Comparison of ENCODE assay signal across 18 cellular contexts in the genomic region with DNA sequence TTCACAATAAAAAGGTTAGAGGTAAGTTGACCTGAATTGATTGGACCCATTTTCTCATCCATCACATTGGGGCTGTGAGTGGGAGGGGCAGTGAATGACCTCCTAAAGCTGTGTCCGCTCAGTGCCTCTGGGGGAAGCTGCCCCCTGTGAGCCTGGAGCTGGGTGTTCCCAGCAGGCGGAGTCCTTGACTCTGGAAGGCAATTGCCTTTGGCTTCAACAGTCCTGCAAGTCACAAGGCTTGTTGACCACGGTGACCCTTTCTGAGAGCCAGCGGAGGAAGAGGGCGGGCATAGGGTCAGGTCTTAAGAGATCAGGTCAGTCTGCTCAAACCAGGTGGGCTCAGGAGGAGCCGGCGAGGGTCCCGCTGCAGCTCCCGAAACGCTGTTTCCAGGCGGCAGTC. TPM values are rescaled to one million over a fixed set of nuclear protein-coding genes. Genes with fewer than 3 reads are reported as not detected.
A peak's percentile ranks its signal among the peaks of the same experiment; 100 is the strongest.
DNase-seq lines count a peak whose midpoint lies in the region; ATAC-seq, FAIRE-seq and TF ChIP-seq lines count a peak whose summit lies in the region.
"Had no signal": no experiment of that assay in that cellular context is flagged by ENCODE, and none has a peak within 500 bp of the region (broad histone marks: within the 10 kb centered on the region; RNA-seq: fewer than 3 reads in every experiment).

No MANE protein-coding gene starts in this region.

- H4K20me1 ChIP-seq in K562 (replicated peaks; ENCODE audit: control insufficient read depth, insufficient read depth, low read length), result 0 out of 2 replicates have a peak, but pooled peaks cover 3% of the 10 kb centered on the region

- no peak overlapping the region for H3K27ac Mint-ChIP-seq in activated T-cell treated with anti-CD3 and anti-CD28 coated beads, Interleukin-2, amount 50 U/mL, for 24 hours
- H3K27ac Mint-ChIP-seq: CD14-positive monocyte had no signal

- H3K27me3 Mint-ChIP-seq in activated T-cell treated with anti-CD3 and anti-CD28 coated beads, Interleukin-2, amount 50 U/mL, for 24 hours, result peaks cover 68% of the 10 kb centered on the region

- no peaks in the 10 kb centered on the region for H3K9me3 Mint-ChIP-seq in activated T-cell treated with anti-CD3 and anti-CD28 coated beads, Interleukin-2, amount 50 U/mL, for 24 hours

- intact Hi-C loops in heart left ventricle (cut with DNase I) (no loop called here), Right ventricle myocardium inferior (cut with DNase I) (no loop called here), K562 (cut with micrococcal nuclease) (no loop called here)

- H3K4me3 Mint-ChIP-seq in activated T-cell treated with anti-CD3 and anti-CD28 coated beads, Interleukin-2, amount 50 U/mL, for 24 hours, result no peak overlapping the region

- TF ChIP-seq CTCF in heart left ventricle (IDR thresholded peaks at IDR 0.05), result no peak
- no peak for TF ChIP-seq CTCF in K562 (IDR thresholded peaks at IDR 0.05 in 2 of 3, conservative IDR thresholded peaks at IDR 0.05 in 1 of 3; ENCODE audit: insufficient read depth in 2 of 3, low read depth in 1 of 3, low read length in 3 of 3)
- no peak for TF ChIP-seq CTCF in retinal pigment epithelial cell (conservative IDR thresholded peaks at IDR 0.05; ENCODE audit: low read depth, low read length)

- ATAC-seq in heart left ventricle, result peak; percentile 11 to 72 (median 35)
- ATAC-seq in Right ventricle myocardium inferior, result no peak
- 0 out of 3 replicates have a peak, but pooled peaks have one; percentile 20 for ATAC-seq in K562

- no peaks in the 10 kb centered on the region for H3K36me3 Mint-ChIP-seq in activated T-cell treated with anti-CD3 and anti-CD28 coated beads, Interleukin-2, amount 50 U/mL, for 24 hours (ENCODE audit: low read depth)
- H3K36me3 Mint-ChIP-seq: CD14-positive monocyte had no signal

- FAIRE-seq in K562 (lab: Jason Lieb, UNC), result no peak
- FAIRE-seq: A549 had no signal

- no TSS peak for BruUV-seq in K562 (replicated peaks; lab: Mats Ljungman, UMichigan)

- peaks cover 3% of the 10 kb centered on the region for H3K4me1 Mint-ChIP-seq in activated T-cell treated with anti-CD3 and anti-CD28 coated beads, Interleukin-2, amount 50 U/mL, for 24 hours (ENCODE audit: low read depth)

- TF ChIP-seq RAD21 in K562 (CRISPR knock-in tag; conservative IDR thresholded peaks at IDR 0.05 in 1 of 2, IDR thresholded peaks at IDR 0.05 in 1 of 2), result no peak

- in situ Hi-C loops in K562 (cut with MboI), result no loop called here

- H3K9me1 ChIP-seq in K562 (ENCODE audit: control insufficient read depth, insufficient read depth, low read length), result no peaks in the 10 kb centered on the region

- DNase-seq in heart left ventricle (no peak), Right ventricle myocardium inferior (ENCODE audit: missing footprints) (no peak), K562 (ENCODE audit: extremely low read depth in 1 of 4, low spot score in 3 of 4) (no peak), retinal pigment epithelial cell (ENCODE audit: low read depth) (no peak), AG08396 (ENCODE audit: low spot score) (no peak), NCI-H2081 treated with DMSO at 0.1 percent for 48 hours (lab: John Stamatoyannopoulos, UW) (no peak)
- DNase-seq in activated T-cell treated with anti-CD3 and anti-CD28 coated beads, Interleukin-2, amount 50 U/mL, for 24 hours, result no peak
- DNase-seq: Calu3, DND-41, NCI-H1105 treated with DMSO at 0.1 percent for 48 hours, NCI-H2029 treated with DMSO at 0.1 percent for 48 hours, NCI-H2227 treated with DMSO at 0.1 percent for 48 hours, NCI-H526 treated with DMSO at 0.1 percent for 48 hours, SIG-M5 had no signal

- no peak overlapping the region for H3K4me3 ChIP-seq in heart left ventricle
- H3K4me3 ChIP-seq in K562, result no peak overlapping the region
- peak overlapping the region; percentile 59; the same call in 1 of the 2 replicates for H3K4me3 ChIP-seq in iPS-20b (ENCODE audit: low read length)
- peak overlapping the region; percentile 42 for H3K4me3 ChIP-seq in retinal pigment epithelial cell (ENCODE audit: low read length)

- POLR2A ChIA-PET in K562 (lab: Yijun Ruan, JAX), result no interaction called here

- no peaks in the 10 kb centered on the region for H3K79me2 ChIP-seq in K562 (ENCODE audit: control insufficient read depth, insufficient read depth, low read length)

- 51 to 60% (median 54%) methylated on average over 10 to 11 of the region's 11 CpGs for WGBS in heart left ventricle, 4 donors
- 3% methylated on average over 11 of the region's 11 CpGs for WGBS in K562 (ENCODE audit: insufficient coverage, low coverage, missing lambda C conversion rate)

- H3K4me1 ChIP-seq in heart left ventricle (peaks cover 0 to 37% (median 11%) of the 10 kb centered on the region in 12 donors), K562 (replicated peaks in 1 of 2; ENCODE audit: control insufficient read depth in 2 of 2, insufficient read depth in 2 of 2, low read length in 2 of 2) (peaks cover 3 to 17% of the 10 kb centered on the region in 2 experiments; a peak in 2 of 5 replicates), iPS-20b (ENCODE audit: insufficient read depth, low read length) (peaks cover 11% of the 10 kb centered on the region)
- H3K4me1 ChIP-seq: A549 had no signal

- H3K4me2 ChIP-seq in K562 (ENCODE audit: insufficient read depth, low read length), result no peak overlapping the region

- TF ChIP-seq POLR2A in heart left ventricle (IDR thresholded peaks at IDR 0.05) (no peak), K562 (conservative IDR thresholded peaks at IDR 0.05) (no peak)

- H3K27ac ChIP-seq in heart left ventricle (peak overlapping the region in 1 of 12 donors; percentile 24), K562 (ENCODE audit: extremely low read depth, low read depth, low read length) (no peak overlapping the region), iPS-20b (ENCODE audit: low read length) (no peak overlapping the region)
- H3K27ac ChIP-seq: A549 had no signal

- H3K27me3 ChIP-seq in heart left ventricle (peaks cover 0 to 32% (median 15%) of the 10 kb centered on the region in 9 donors), K562 (ENCODE audit: control insufficient read depth in 2 of 2, insufficient read depth in 2 of 2, low read length in 2 of 2) (peaks cover 43 to 70% of the 10 kb centered on the region in 2 experiments), iPS-20b (ENCODE audit: insufficient read depth, low read length) (peaks cover 90% of the 10 kb centered on the region)

- TF ChIP-seq EP300 in K562 (IDR thresholded peaks at IDR 0.05; ENCODE audit: low read length), result no peak

- no peak overlapping the region for H3K9ac ChIP-seq in K562 (ENCODE audit: insufficient read depth in 1 of 2, low read depth in 2 of 2, low read length in 2 of 2)
- no peak overlapping the region for H3K9ac ChIP-seq in iPS-20b (ENCODE audit: low read depth, low read length)

- H3K36me3 ChIP-seq in heart left ventricle, result no peaks in the 10 kb centered on the region
- no peaks in the 10 kb centered on the region for H3K36me3 ChIP-seq in K562 (ENCODE audit: control insufficient read depth, insufficient read depth, low read length)
- no peaks in the 10 kb centered on the region for H3K36me3 ChIP-seq in iPS-20b (ENCODE audit: insufficient read depth, low read depth, low read length)

- CTCF ChIA-PET in K562 (lab: Yijun Ruan, JAX; ENCODE audit: low intra/inter-chr PET ratio), result interaction anchor here (0.7 kb wide), 1 partner anchor 157 kb away, joined by 3 read pairs; no protein-coding TSS in a partner anchor

- no peak overlapping the region for H2AFZ ChIP-seq in K562 (ENCODE audit: low read depth, low read length)

- no peaks in the 10 kb centered on the region for H3K9me3 ChIP-seq in heart left ventricle
- H3K9me3 ChIP-seq in K562 (replicated peaks; ENCODE audit: control insufficient read depth, insufficient read depth, low read depth, low read length), result no peaks in the 10 kb centered on the region
- no peaks in the 10 kb centered on the region for H3K9me3 ChIP-seq in iPS-20b (ENCODE audit: insufficient read depth, low read depth, low read length)
- H3K9me3 ChIP-seq: A549 had no signal

RNA-seq across cellular contexts. Expression of a gene that starts 1.1 kb away (rescaled TPM):
- total RNA-seq in heart left ventricle (10 to 100 TPM in 1 of 9 donors, 1 to 10 TPM in 3, under 1 TPM in 2, not detected in 3; 0.35 to 17.1 (median 2.4) TPM), Right ventricle myocardium inferior (1.7 TPM), K562 (2014; rRNA removed) (not detected in 2 replicates), K562 (2014; rRNA removed; fragmentation: Illumina TruSeq; extraction: Trizol) (not detected in 2 replicates), K562 (2015; rRNA removed; fragmentation: Illumina TruSeq; extraction: Trizol) (not detected in 2 replicates), K562 (2021) (not detected in 2 replicates)
- polyA plus RNA-seq in heart left ventricle (1 to 10 TPM in 1 of 2 donors, under 1 TPM in 1; 0.61 to 1.8 TPM), K562 (2011; rRNA removed) (not detected in 2 replicates), K562 (2014; fragmentation: Illumina TruSeq; extraction: Trizol) (not detected in 2 replicates), K562 (2014; fragmentation: Nextera tagmentation; extraction: Ambion mirVana) (not detected), K562 (2014; rRNA removed) (not detected in 2 replicates)
- not detected in 2 replicates for total RNA-seq in K562 (2011; cell fraction: chromatin; rRNA removed; ENCODE audit: low replicate concordance)
- total RNA-seq in K562 (2011; cell fraction: nucleolus; rRNA removed), result not detected in 2 replicates
- total RNA-seq in K562 (2011; cell fraction: nucleoplasm; rRNA removed), result not detected in 2 replicates
- not detected in 2 replicates for polyA plus RNA-seq in K562 (2011; cell fraction: cytosol; rRNA removed)
- not detected in 2 replicates for polyA plus RNA-seq in K562 (2011; cell fraction: nucleus; rRNA removed)
- polyA plus RNA-seq in K562 (2012), result not detected in 2 replicates
- not detected in 2 replicates for polyA minus RNA-seq in K562 (2011; rRNA and poly(A)+ RNA removed)
- polyA minus RNA-seq in K562 (2011; cell fraction: cytosol; rRNA and poly(A)+ RNA removed), result not detected in 2 replicates
- not detected in 2 replicates for polyA minus RNA-seq in K562 (2011; cell fraction: nucleus; rRNA and poly(A)+ RNA removed)
- total RNA-seq: Calu3, H4 had no signal
- polyA plus RNA-seq: A549, CD14-positive monocyte had no signal

RNA-seq across cellular contexts. Expression of a gene that starts 55.0 kb away (rescaled TPM):
- total RNA-seq in heart left ventricle (100 to 1,000 TPM in 6 of 9 donors, 10 to 100 TPM in 3; 64.8 to 421 (median 126) TPM), Right ventricle myocardium inferior (132 TPM), K562 (2014; rRNA removed) (230 and 404 TPM in 2 replicates), K562 (2014; rRNA removed; fragmentation: Illumina TruSeq; extraction: Trizol) (52.0 and 55.4 TPM in 2 replicates), K562 (2015; rRNA removed; fragmentation: Illumina TruSeq; extraction: Trizol) (80.2 and 81.1 TPM in 2 replicates), K562 (2021) (110 and 117 TPM in 2 replicates)
- polyA plus RNA-seq in heart left ventricle (100 to 1,000 TPM in 1 of 2 donors, 10 to 100 TPM in 1; 90.4 to 800 TPM), K562 (2011; rRNA removed) (142 and 147 TPM in 2 replicates), K562 (2014; fragmentation: Illumina TruSeq; extraction: Trizol) (70.2 and 110 TPM in 2 replicates), K562 (2014; fragmentation: Nextera tagmentation; extraction: Ambion mirVana) (10 to 100 TPM; 43.9 to 45.0 TPM), K562 (2014; rRNA removed) (223 and 254 TPM in 2 replicates)
- total RNA-seq in K562 (2011; cell fraction: chromatin; rRNA removed; ENCODE audit: low replicate concordance), result 58.9 and 87.5 TPM in 2 replicates
- 81.7 and 89.2 TPM in 2 replicates for total RNA-seq in K562 (2011; cell fraction: nucleolus; rRNA removed)
- 55.3 and 62.8 TPM in 2 replicates for total RNA-seq in K562 (2011; cell fraction: nucleoplasm; rRNA removed)
- polyA plus RNA-seq in K562 (2011; cell fraction: cytosol; rRNA removed), result 201 and 540 TPM in 2 replicates
- 92.2 and 167 TPM in 2 replicates for polyA plus RNA-seq in K562 (2011; cell fraction: nucleus; rRNA removed)
- polyA plus RNA-seq in K562 (2012), result 130 and 170 TPM in 2 replicates
- 79.0 and 140 TPM in 2 replicates for polyA minus RNA-seq in K562 (2011; rRNA and poly(A)+ RNA removed)
- polyA minus RNA-seq in K562 (2011; cell fraction: cytosol; rRNA and poly(A)+ RNA removed), result 123 and 146 TPM in 2 replicates
- 50.9 and 51.2 TPM in 2 replicates for polyA minus RNA-seq in K562 (2011; cell fraction: nucleus; rRNA and poly(A)+ RNA removed)

Comparison
In these comparisons a context has a peak if more than half of its experiments do, and no peak if none do; other contexts are left out.
1. H3K4me3 ChIP-seq: peak in iPS-20b (single experiment) and retinal pigment epithelial cell (single experiment); none in heart left ventricle (0 of 12) and K562 (single experiment).